23 cellular contexts compared by ENCODE assay signal in the genomic region with DNA sequence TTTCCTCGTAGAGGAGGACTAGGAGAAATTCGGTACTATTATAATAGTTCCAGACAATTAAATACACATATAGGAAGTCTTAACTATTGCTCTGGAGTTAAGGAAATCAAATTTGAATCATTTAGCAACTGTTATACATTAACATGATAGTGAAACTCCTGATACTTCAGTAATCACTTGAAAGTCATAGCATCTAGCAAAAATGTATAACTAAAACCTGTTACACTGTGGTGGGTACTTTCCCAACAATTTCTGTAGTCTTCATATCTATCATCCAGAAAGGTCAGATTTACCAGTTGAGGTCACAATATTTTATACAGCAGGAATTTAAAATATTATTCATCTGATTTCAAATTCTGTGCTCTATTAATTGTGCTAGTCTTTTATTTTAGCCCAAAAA.
"Had no signal": no experiment of that assay in that cellular context is flagged by ENCODE, and none has a peak within 500 bp of the region (broad histone marks: within the 10 kb centered on the region; RNA-seq: fewer than 3 reads in every experiment).

No MANE protein-coding gene starts in this region.

- H3K4me1 ChIP-seq: esophagus squamous epithelium, lower lobe of right lung, prostate gland, right atrium auricular region, sigmoid colon, testis, tibial artery had no signal

- H3K36me3 ChIP-seq: esophagus squamous epithelium, lower lobe of right lung, prostate gland, right atrium auricular region, sigmoid colon, tibial artery had no signal

- DNase-seq: cortex of kidney; effector memory CD8-positive, alpha-beta T cell; erythroblast; esophagus squamous epithelium; foreskin melanocyte; left ventricle myocardium superior; lower lobe of right lung; naive thymus-derived CD8-positive, alpha-beta T cell; nephron progenitor cell; nucleus accumbens; sigmoid colon; stimulated activated CD4-positive, alpha-beta T cell treated with anti-CD3 and anti-CD28 coated beads, Interleukin-2, amount 100 ng/mL, for 24 hours; stimulated activated CD4-positive, alpha-beta T cell treated with anti-CD3 and anti-CD28 coated beads, Interleukin-4, amount 100 ng/mL, for 24 hours; stimulated activated naive CD8-positive, alpha-beta T cell treated with anti-CD3 and anti-CD28 coated beads, Interleukin-15, Interleukin-2, amounts not matched to agents 100 U/mL and 50 U/mL, for 24 hours; substantia nigra; testis; tibial artery had no signal

- H3K27me3 Mint-ChIP-seq: effector memory CD8-positive, alpha-beta T cell; naive thymus-derived CD8-positive, alpha-beta T cell; type B pancreatic cell had no signal

- ATAC-seq: effector memory CD8-positive, alpha-beta T cell; left ventricle myocardium superior; lower lobe of right lung; naive thymus-derived CD8-positive, alpha-beta T cell; stimulated activated effector memory CD8-positive, alpha-beta T cell treated with anti-CD3 and anti-CD28 coated beads, Interleukin-12 subunit alpha, Interleukin-12 subunit beta, amount 100 ng/mL, for 72 hours; stimulated activated naive CD8-positive, alpha-beta T cell treated with anti-CD3 and anti-CD28 coated beads, Interleukin-15, Interleukin-2, amounts not matched to agents 100 U/mL and 50 U/mL, for 24 hours had no signal

- H3K9me3 ChIP-seq: esophagus squamous epithelium, lower lobe of right lung, prostate gland, right atrium auricular region, sigmoid colon, testis, tibial artery had no signal

- H3K27ac Mint-ChIP-seq: effector memory CD8-positive, alpha-beta T cell; naive thymus-derived CD8-positive, alpha-beta T cell; nephron progenitor cell; stimulated activated effector memory CD8-positive, alpha-beta T cell treated with anti-CD3 and anti-CD28 coated beads, Interleukin-12 subunit alpha, Interleukin-12 subunit beta, amount 100 ng/mL, for 72 hours; type B pancreatic cell had no signal

- H3K4me3 ChIP-seq: esophagus squamous epithelium, lower lobe of right lung, prostate gland, right atrium auricular region, sigmoid colon, testis, tibial artery had no signal

- H3K4me3 Mint-ChIP-seq: effector memory CD8-positive, alpha-beta T cell; naive thymus-derived CD8-positive, alpha-beta T cell; nephron progenitor cell; stimulated activated effector memory CD8-positive, alpha-beta T cell treated with anti-CD3 and anti-CD28 coated beads, Interleukin-12 subunit alpha, Interleukin-12 subunit beta, amount 100 ng/mL, for 72 hours; type B pancreatic cell had no signal

- H3K36me3 Mint-ChIP-seq: naive thymus-derived CD8-positive, alpha-beta T cell; stimulated activated effector memory CD8-positive, alpha-beta T cell treated with anti-CD3 and anti-CD28 coated beads, Interleukin-12 subunit alpha, Interleukin-12 subunit beta, amount 100 ng/mL, for 72 hours; type B pancreatic cell had no signal

- H3K9me3 Mint-ChIP-seq: nephron progenitor cell, type B pancreatic cell had no signal

- H3K4me1 Mint-ChIP-seq: naive thymus-derived CD8-positive, alpha-beta T cell; nephron progenitor cell; stimulated activated effector memory CD8-positive, alpha-beta T cell treated with anti-CD3 and anti-CD28 coated beads, Interleukin-12 subunit alpha, Interleukin-12 subunit beta, amount 100 ng/mL, for 72 hours had no signal

- FAIRE-seq: endometrium, keratinocyte had no signal

- H3K27ac ChIP-seq: esophagus squamous epithelium, lower lobe of right lung, prostate gland, right atrium auricular region, sigmoid colon, testis, tibial artery had no signal

- H3K27me3 ChIP-seq: esophagus squamous epithelium, right atrium auricular region, sigmoid colon, testis, tibial artery had no signal
